ENCODE assay signal across 21 cellular contexts in genomic region chr2:62375051-62375450, GRCh38.
DNase-seq lines count a peak whose midpoint lies in the region; ATAC-seq, FAIRE-seq and TF ChIP-seq lines count a peak whose summit lies in the region.
"Had no signal": no experiment of that assay in that cellular context is flagged by ENCODE, and none has a peak within 500 bp of the region (broad histone marks: within the 10 kb centered on the region; RNA-seq: fewer than 3 reads in every experiment).

No MANE protein-coding gene starts in this region.

- H3K23me2 ChIP-seq in H1 (ENCODE audit: low read depth, low read length): no peaks in the 10 kb centered on the region

- no peak for TF ChIP-seq EP300 in H1 (IDR thresholded peaks at IDR 0.05; ENCODE audit: borderline replicate concordance in 1 of 2, low read depth in 2 of 2, low read length in 2 of 2)
- no peak for TF ChIP-seq EP300 in tibial nerve (IDR thresholded peaks at IDR 0.05)

- no peaks in the 10 kb centered on the region for H3K4me1 ChIP-seq in HEK293 (ENCODE audit: control insufficient read depth, insufficient read depth, low read length)
- peaks cover 0 to 6% (median 4%) of the 10 kb centered on the region in 4 experiments; a peak in 3 of 7 replicates for H3K4me1 ChIP-seq in H1 (replicated peaks in 1 of 4; ENCODE audit: control insufficient read depth in 3 of 4, insufficient read depth in 4 of 4, low read length in 3 of 4)
- H3K4me1 ChIP-seq in tibial nerve: no peaks in the 10 kb centered on the region
- H3K4me1 ChIP-seq: SJCRH30 had no signal

- POLR2A ChIA-PET in HEK293 (lab: Yijun Ruan, JAX): no interaction called here
- POLR2A ChIA-PET in H1 (lab: Charles Lee; ENCODE audit: partially characterized antibody): interaction anchor here (1.6 kb wide), 1 partner anchor 18 kb away, joined by 3 read pairs; no protein-coding TSS in a partner anchor

- no peak overlapping the region for H3K18ac ChIP-seq in H1 (ENCODE audit: extremely low read depth, low read length)

- H2BK12ac ChIP-seq in H1 (ENCODE audit: low read depth, low read length): no peak overlapping the region; the same call in 1 of the 2 replicates

- no peak for FAIRE-seq in H1 (lab: Jason Lieb, UNC)
- FAIRE-seq: A204.1, GM12878, GM18507 had no signal

- no peak overlapping the region for H2AFZ ChIP-seq in H1 (ENCODE audit: low read length)

- no peak overlapping the region for H3K4me2 ChIP-seq in H1 (ENCODE audit: insufficient read depth in 1 of 2, low read depth in 2 of 2, low read length in 2 of 2)
- H3K4me2 ChIP-seq: BLaER1 treated with 17β-estradiol and CSF1 and Interleukin-3, amounts not matched to agents 10 nM and 100 nM; KMS-11 had no signal

- H4K91ac ChIP-seq in H1 (replicated peaks; ENCODE audit: insufficient read length, low read length): no peak overlapping the region

- H3K14ac ChIP-seq in H1 (ENCODE audit: insufficient read length): no peak overlapping the region

- 91% methylated on average over 1 of the region's 1 CpG; no CpG with 5 or more reads in 1 of the 2 experiments for WGBS in H1 (ENCODE audit: extremely low coverage in 1 of 2, insufficient coverage in 1 of 2, insufficient read length in 1 of 2, insufficient replicate concordance in 2 of 2, low coverage in 1 of 2, low lambda C conversion rate in 2 of 2, missing lambda C conversion rate in 1 of 2), 2 experiments
- 78 to 88% methylated on average over 1 of the region's 1 CpG for WGBS in tibial nerve, 2 donors

- in situ Hi-C loops in Caki2 (cut with HindIII; ENCODE audit: low pct_unique_long_range_greater_than_20kb, low sequenced_read_pairs): no loop called here

- peak; percentile 30 for DNase-seq in Caki2 (ENCODE audit: low read depth)
- peak; percentile 19 for DNase-seq in NCI-H146 treated with DMSO at 0.1 percent for 48 hours (lab: John Stamatoyannopoulos, UW; ENCODE audit: unreplicated experiment)
- no peak for DNase-seq in H1 (ENCODE audit: low read depth in 1 of 2, low spot score in 2 of 2)
- DNase-seq in globus pallidus (ENCODE audit: low spot score): no peak
- DNase-seq in Right ventricle myocardium inferior (ENCODE audit: missing footprints): no peak
- DNase-seq in tibial nerve (ENCODE audit: low spot score in 2 of 2): no peak
- no peak for DNase-seq in activated CD8-positive, alpha-beta memory T cell treated with anti-CD3 and anti-CD28 coated beads, Interleukin-2, amount 50 U/mL, for 4 hours
- DNase-seq: CD8-positive, alpha-beta memory T cell; GDM1; NCI-H1436; NCI-H2107; NCI-H345; SJCRH30 had no signal

- H3K36me3 ChIP-seq in HEK293 (ENCODE audit: control insufficient read depth in 2 of 2, insufficient read depth in 1 of 2, low read length in 2 of 2) (no peaks in the 10 kb centered on the region), H1 (ENCODE audit: control insufficient read depth in 2 of 4, insufficient read depth in 4 of 4, low read length in 3 of 4) (peaks cover 0 to 8% (median 0%) of the 10 kb centered on the region in 4 experiments; a peak in 1 of 8 replicates), tibial nerve (no peaks in the 10 kb centered on the region)
- H3K36me3 ChIP-seq: BLaER1 treated with 17β-estradiol and CSF1 and Interleukin-3, amounts not matched to agents 10 nM and 100 nM; SJCRH30 had no signal

- H2BK5ac ChIP-seq in H1 (ENCODE audit: low read depth, low read length): no peak overlapping the region; the same call in 1 of the 2 replicates

- CTCF ChIA-PET in HEK293 (lab: Yijun Ruan, JAX): interaction anchor here (0.5 kb wide), 1 partner anchor 11 kb away, joined by 5 read pairs; no protein-coding TSS in a partner anchor
- CTCF ChIA-PET in H1 (lab: Charles Lee; ENCODE audit: partially characterized antibody): interaction anchor here (0.8 to 1.4 kb wide), 4 partner anchors 14 to 61 kb away, joined by 3 to 6 read pairs (median 3); no protein-coding TSS in a partner anchor

- H3K9ac ChIP-seq in H1 (replicated peaks in 1 of 4; ENCODE audit: extremely low read depth in 1 of 4, low read depth in 3 of 4, low read length in 3 of 4): no peak overlapping the region
- H3K9ac ChIP-seq: BLaER1 treated with 17β-estradiol and CSF1 and Interleukin-3, amounts not matched to agents 10 nM and 100 nM; KMS-11 had no signal

- ATAC-seq in Right ventricle myocardium inferior: no peak
- ATAC-seq: GM12878, HCT116 had no signal

- H3K4me3 ChIP-seq in HEK293 (ENCODE audit: low read depth, low read length): no peak overlapping the region
- H3K4me3 ChIP-seq in H1 (ENCODE audit: extremely low read depth in 1 of 4, insufficient read depth in 2 of 4, low read depth in 3 of 4, low read length in 4 of 4): no peak overlapping the region
- no peak overlapping the region for H3K4me3 ChIP-seq in tibial nerve
- H3K4me3 ChIP-seq: BLaER1 treated with 17β-estradiol and CSF1 and Interleukin-3, amounts not matched to agents 10 nM and 100 nM; GM12878; SJCRH30 had no signal

- no peaks in the 10 kb centered on the region for H3K79me2 ChIP-seq in H1 (ENCODE audit: control insufficient read depth in 1 of 2, insufficient read depth in 2 of 2, low read length in 2 of 2)

- H3K27ac ChIP-seq in HEK293 (ENCODE audit: extremely low read depth, low read depth, low read length): no peak overlapping the region
- H3K27ac ChIP-seq in H1 (ENCODE audit: low read depth, low read length): no peak overlapping the region
- no peak overlapping the region for H3K27ac ChIP-seq in tibial nerve
- H3K27ac ChIP-seq: BLaER1 treated with 17β-estradiol and CSF1 and Interleukin-3, amounts not matched to agents 10 nM and 100 nM; KMS-11; RWPE1; SJCRH30 had no signal

- TF ChIP-seq POLR2A in H1 (IDR thresholded peaks at IDR 0.05; ENCODE audit: control extremely low read depth in 1 of 2, low read depth in 2 of 2, low read length in 2 of 2) (no peak), tibial nerve (IDR thresholded peaks at IDR 0.05) (no peak)

- no peak overlapping the region for H3K56ac ChIP-seq in H1 (replicated peaks; ENCODE audit: insufficient read length, low read depth, low read length)

- no peak overlapping the region for H4K5ac ChIP-seq in H1 (ENCODE audit: insufficient read length, low read depth, low read length)

- no peak overlapping the region for H2BK15ac ChIP-seq in H1 (ENCODE audit: low read length)

- H3K4ac ChIP-seq in H1 (replicated peaks; ENCODE audit: insufficient read length, low read depth, low read length): no peak overlapping the region

- H3K23ac ChIP-seq in H1 (ENCODE audit: insufficient read length): no peak overlapping the region

- H2BK20ac ChIP-seq in H1 (ENCODE audit: low read length): 0 out of 2 replicates have a peak overlapping the region, but pooled peaks have one; percentile 40

- H3K79me1 ChIP-seq in H1 (ENCODE audit: low read depth, low read length): no peaks in the 10 kb centered on the region

- H2AK5ac ChIP-seq in H1 (ENCODE audit: low read depth, low read length): no peak overlapping the region

- intact Hi-C loops in Right ventricle myocardium inferior (cut with DNase I): no loop called here

- TF ChIP-seq RAD21 in H1 (IDR thresholded peaks at IDR 0.05 in 1 of 2, conservative IDR thresholded peaks at IDR 0.05 in 1 of 2; ENCODE audit: low read depth in 2 of 2, low read length in 2 of 2): no peak

- no peak for TF ChIP-seq CTCF in HEK293 (tag by site-specific recombination; IDR thresholded peaks at IDR 0.05)
- TF ChIP-seq CTCF in H1 (IDR thresholded peaks at IDR 0.05; ENCODE audit: control extremely low read depth in 1 of 3, insufficient read depth in 1 of 3, low read depth in 1 of 3, low read length in 3 of 3): no peak
- TF ChIP-seq CTCF in tibial nerve (IDR thresholded peaks at IDR 0.05): no peak

- H4K8ac ChIP-seq in H1 (ENCODE audit: extremely low read depth, insufficient read depth, low read length): no peak overlapping the region

- H4K20me1 ChIP-seq in H1 (replicated peaks in 1 of 2; ENCODE audit: control insufficient read depth in 1 of 2, insufficient read depth in 2 of 2, low read length in 2 of 2): no peaks in the 10 kb centered on the region
- H4K20me1 ChIP-seq: BLaER1 treated with 17β-estradiol and CSF1 and Interleukin-3, amounts not matched to agents 10 nM and 100 nM had no signal

- H3K27me3 ChIP-seq in H1 (replicated peaks in 1 of 4; ENCODE audit: control insufficient read depth in 3 of 4, extremely low read depth in 1 of 4, insufficient read depth in 3 of 4, low read length in 3 of 4) (no peaks in the 10 kb centered on the region), tibial nerve (no peaks in the 10 kb centered on the region)
- H3K27me3 ChIP-seq: BLaER1 treated with 17β-estradiol and CSF1 and Interleukin-3, amounts not matched to agents 10 nM and 100 nM; SJCRH30 had no signal

- no peaks in the 10 kb centered on the region for H3K9me3 ChIP-seq in HEK293 (ENCODE audit: control insufficient read depth, insufficient read depth, low read depth, low read length)
- peaks cover 8 to 15% of the 10 kb centered on the region in 2 experiments for H3K9me3 ChIP-seq in H1 (ENCODE audit: insufficient read depth in 2 of 2, low read depth in 1 of 2, low read length in 1 of 2)
- H3K9me3 ChIP-seq in tibial nerve: peaks cover 0 to 21% (median 4%) of the 10 kb centered on the region in 4 donors
- H3K9me3 ChIP-seq: SJCRH30 had no signal

- peak overlapping the region; percentile 38 for H2BK120ac ChIP-seq in H1 (replicated peaks; ENCODE audit: low read depth, low read length)

TF ChIP-seq in HEK293, 187 proteins besides CTCF, POLR2A, EP300 and RAD21 (continues in another document):
- TF ChIP-seq ZNF571 (tag by site-specific recombination; IDR thresholded peaks at IDR 0.05) (no peak), ZNF341 (tag by site-specific recombination; IDR thresholded peaks at IDR 0.05; ENCODE audit: low read depth) (no peak)

TF ChIP-seq in H1, 55 proteins besides CTCF, POLR2A, EP300 and RAD21:
- TF ChIP-seq GTF2F1 (IDR thresholded peaks at IDR 0.05; ENCODE audit: borderline replicate concordance, low read depth, low read length): no peak
TF ChIP-seq in H1: peak in this region for 0.

Comparison
In these comparisons a context has a peak if more than half of its experiments do, and no peak if none do; other contexts are left out.
1. DNase-seq: peak in Caki2 (single experiment) and NCI-H146 treated with DMSO at 0.1 percent for 48 hours (single experiment); none in H1 (0 of 2), globus pallidus (single experiment), Right ventricle myocardium inferior (single experiment), tibial nerve (0 of 2) and activated CD8-positive, alpha-beta memory T cell treated with anti-CD3 and anti-CD28 coated beads, Interleukin-2, amount 50 U/mL, for 4 hours (single experiment).